In the genomic region with DNA sequence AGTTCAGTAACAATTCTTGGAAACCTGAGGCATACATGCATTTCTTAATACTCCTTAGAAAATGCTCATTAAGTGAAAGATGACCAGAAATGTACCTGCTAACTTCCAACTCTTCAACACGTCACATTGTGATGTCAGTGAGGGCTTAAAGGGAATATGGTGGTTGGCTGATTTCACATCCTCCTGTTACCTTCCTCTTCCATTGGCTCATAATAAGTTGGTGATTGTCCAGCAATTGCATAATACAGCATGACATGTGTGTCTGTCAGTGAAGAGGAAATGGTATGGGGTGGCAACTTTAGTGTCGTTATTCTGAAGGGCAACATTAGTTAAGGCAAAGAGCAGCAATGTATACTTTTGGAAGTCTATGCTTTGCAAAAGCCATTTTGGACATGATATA, we compare ENCODE assay signal across 14 cellular contexts. TPM values are rescaled to one million over a fixed set of nuclear protein-coding genes. Genes with fewer than 3 reads are reported as not detected.
DNase-seq lines count a peak whose midpoint lies in the region; FAIRE-seq and TF ChIP-seq lines count a peak whose summit lies in the region.
"Had no signal": no experiment of that assay in that cellular context is flagged by ENCODE, and none has a peak within 500 bp of the region (broad histone marks: within the 10 kb centered on the region; RNA-seq: fewer than 3 reads in every experiment).

No MANE protein-coding gene starts in this region.

- intact Hi-C loops in A673 (cut with micrococcal nuclease; ENCODE audit: unreplicated experiment): no loop called here
- intact Hi-C loops in posterior cingulate gyrus (cut with DNase I): no loop called here

- H3K27me3 ChIP-seq in A673 (replicated peaks; ENCODE audit: insufficient read depth, low read depth, low read length, poor library complexity) (no peaks in the 10 kb centered on the region), H7 (ENCODE audit: control insufficient read depth, insufficient read depth, low read length) (no peaks in the 10 kb centered on the region; the same call in 1 of the 2 replicates)

- no TSS peak for BruUV-seq in A673 (replicated peaks; lab: Mats Ljungman, UMichigan)

- DNase-seq in A673 (ENCODE audit: low spot score) (peak; percentile 17), GM19239 (ENCODE audit: insufficient read length, low spot score) (no peak), OCI-M1 (lab: John Stamatoyannopoulos, UW) (peak; percentile 86), fibroblast of pulmonary artery (ENCODE audit: low read depth) (peak; percentile 4), posterior cingulate gyrus (no peak), H7 (no peak), NCI-H1048 (lab: John Stamatoyannopoulos, UW) (no peak), hippocampal formation (lab: John Stamatoyannopoulos, UW) (no peak)
- DNase-seq: DMS 273 treated with DMSO at 0.1 percent for 48 hours; effector memory CD8-positive, alpha-beta T cell; HCEC 1CT; NCI-H187 treated with DMSO at 0.1 percent for 48 hours; NCI-H69 had no signal

- POLR2A ChIA-PET in A673 (lab: Charles Lee; ENCODE audit: low non-redundant PET): no interaction called here

- no peak overlapping the region for H3K27ac ChIP-seq in A673 (ENCODE audit: low read depth, low read length, poor library complexity, severe bottlenecking)
- H3K27ac ChIP-seq: SJSA1 had no signal

- FAIRE-seq in GM19239 (lab: Jason Lieb, UNC): peak; percentile 48

- H3K9me3 ChIP-seq in A673 (ENCODE audit: low read depth, low read length, poor library complexity, severe bottlenecking): no peaks in the 10 kb centered on the region
- H3K9me3 ChIP-seq: SJSA1 had no signal

- H3K4me3 ChIP-seq in A673 (ENCODE audit: low read depth, low read length, poor library complexity, severe bottlenecking) (no peak overlapping the region), fibroblast of pulmonary artery (replicated peaks; ENCODE audit: low read depth, low read length) (no peak overlapping the region), H7 (ENCODE audit: insufficient read depth, low read depth, low read length) (no peak overlapping the region)
- H3K4me3 ChIP-seq: SJSA1 had no signal

- CTCF ChIA-PET in A673 (lab: Charles Lee): no interaction called here

- H3K4me1 ChIP-seq in A673 (ENCODE audit: insufficient read depth, low read length, poor library complexity, severe bottlenecking): peaks cover 6% of the 10 kb centered on the region
- H3K4me1 ChIP-seq: SJSA1 had no signal

- TF ChIP-seq CTCF in A673 (conservative IDR thresholded peaks at IDR 0.05; ENCODE audit: low read depth, low read length): no peak
- TF ChIP-seq CTCF in fibroblast of pulmonary artery (IDR thresholded peaks at IDR 0.05; ENCODE audit: low read length, missing control alignments): no peak

- H3K36me3 ChIP-seq in A673 (ENCODE audit: insufficient read depth, low read length, poor library complexity, severe bottlenecking): no peaks in the 10 kb centered on the region
- no peaks in the 10 kb centered on the region for H3K36me3 ChIP-seq in H7 (replicated peaks; ENCODE audit: control insufficient read depth, insufficient read depth, low read length)
- H3K36me3 ChIP-seq: SJSA1 had no signal

RNA-seq across cellular contexts. Expression of a gene that starts 26.0 kb away (rescaled TPM):
- total RNA-seq in A673 (2021): not detected in 2 replicates
- total RNA-seq in H7 (2014; rRNA removed; shearing (Covaris generic)): not detected in 2 replicates
- total RNA-seq: SJSA1 had no signal

Comparison
In these comparisons a context has a peak if more than half of its experiments do, and no peak if none do; other contexts are left out.
1. DNase-seq: peak in A673 (single experiment), OCI-M1 (single experiment) and fibroblast of pulmonary artery (single experiment); none in GM19239 (single experiment), posterior cingulate gyrus (0 of 10), H7 (single experiment), NCI-H1048 (single experiment) and hippocampal formation (0 of 2).